In genomic region chr18:2998644-2999043, GRCh38 we compare ENCODE assay signal across 9 cellular contexts. TPM values are rescaled to one million over a fixed set of nuclear protein-coding genes. Genes with fewer than 3 reads are reported as not detected.
DNase-seq lines count a peak whose midpoint lies in the region; ATAC-seq and TF ChIP-seq lines count a peak whose summit lies in the region.
"Had no signal": no experiment of that assay in that cellular context is flagged by ENCODE, and none has a peak within 500 bp of the region (broad histone marks: within the 10 kb centered on the region; RNA-seq: fewer than 3 reads in every experiment).

No MANE protein-coding gene starts in this region.

- ATAC-seq in DND-41 (ENCODE audit: insufficient read depth, low read depth) (peak; percentile 39; the same call in 2 of the 3 replicates), WTC11 (no peak), PC-3 (no peak), HG02798 (IDR thresholded peaks at IDR 0.05; ENCODE audit: poor library complexity, unreplicated experiment) (no peak)

- H3K9ac ChIP-seq in DND-41 (ENCODE audit: low read depth, low read length) (no peak overlapping the region), skeletal muscle satellite cell (ENCODE audit: low read depth, low read length) (no peak overlapping the region), PC-3 (ENCODE audit: low read length) (no peak overlapping the region)

- peaks cover 43% of the 10 kb centered on the region for H3K79me2 ChIP-seq in DND-41 (ENCODE audit: insufficient read depth, low read length)
- peaks cover 5% of the 10 kb centered on the region; the same call in 1 of the 2 replicates for H3K79me2 ChIP-seq in PC-3 (ENCODE audit: low read length)

- peaks cover 20% of the 10 kb centered on the region; the same call in 1 of the 2 replicates for H4K20me1 ChIP-seq in DND-41 (ENCODE audit: insufficient read depth, low read length)
- H4K20me1 ChIP-seq in PC-3 (ENCODE audit: low read length) = peaks cover 7% of the 10 kb centered on the region

- H2AFZ ChIP-seq in DND-41 (ENCODE audit: low read depth, low read length) (no peak overlapping the region), PC-3 (ENCODE audit: low read length) (no peak overlapping the region)

- H3K27me3 ChIP-seq in DND-41 (ENCODE audit: insufficient read depth, low read length, poor library complexity) = no peaks in the 10 kb centered on the region
- no peaks in the 10 kb centered on the region for H3K27me3 ChIP-seq in esophagus squamous epithelium
- H3K27me3 ChIP-seq in skeletal muscle satellite cell (ENCODE audit: control insufficient read depth, insufficient read depth, low read length) = no peaks in the 10 kb centered on the region
- no peaks in the 10 kb centered on the region for H3K27me3 ChIP-seq in PC-3 (ENCODE audit: low read length)

- TF ChIP-seq CTCF in DND-41 (IDR thresholded peaks at IDR 0.05; ENCODE audit: borderline replicate concordance, extremely low read depth, low read length, poor library complexity, severe bottlenecking) = no peak
- TF ChIP-seq CTCF in WTC11 (IDR thresholded peaks at IDR 0.05) = no peak
- no peak for TF ChIP-seq CTCF in esophagus squamous epithelium (IDR thresholded peaks at IDR 0.05)
- no peak for TF ChIP-seq CTCF in PC-3 (conservative IDR thresholded peaks at IDR 0.05; ENCODE audit: low read depth, low read length)

- WGBS in esophagus squamous epithelium, 2 donors = 30 to 39% methylated on average over 3 of the region's 3 CpGs

- H3K27ac Mint-ChIP-seq in WTC11 = peak overlapping the region; percentile 88

- H3K27ac ChIP-seq in DND-41 (ENCODE audit: low read length) (no peak overlapping the region), esophagus squamous epithelium (peak overlapping the region; percentile 52 to 77 (median 70)), PC-3 (ENCODE audit: low read length) (no peak overlapping the region)

- H3F3A ChIP-seq in PC-3 (ENCODE audit: low read length, unreplicated experiment) = no peaks in the 10 kb centered on the region

- no peaks in the 10 kb centered on the region for H3K27me3 Mint-ChIP-seq in WTC11 (ENCODE audit: low read depth)

- peaks cover 30% of the 10 kb centered on the region for H3K36me3 Mint-ChIP-seq in WTC11

- DNase-seq in DND-41 (no peak), WTC11 (ENCODE audit: low spot score) (no peak), esophagus squamous epithelium (lab: John Stamatoyannopoulos, UW) (no peak), PC-3 (no peak), putamen (ENCODE audit: low spot score) (no peak), NCI-H446 (lab: John Stamatoyannopoulos, UW) (no peak)
- DNase-seq: NCI-H446 treated with DMSO at 0.1 percent for 48 hours had no signal

- H3K4me3 Mint-ChIP-seq in WTC11 = no peak overlapping the region

- TF ChIP-seq POLR2A in esophagus squamous epithelium (IDR thresholded peaks at IDR 0.05) = no peak

- H3K9me3 Mint-ChIP-seq in WTC11 = peaks cover 20% of the 10 kb centered on the region

- H3K36me3 ChIP-seq in DND-41 (ENCODE audit: insufficient read depth, low read length) = peaks cover 3% of the 10 kb centered on the region; the same call in 1 of the 2 replicates
- H3K36me3 ChIP-seq in esophagus squamous epithelium = no peaks in the 10 kb centered on the region
- peaks cover 13% of the 10 kb centered on the region for H3K36me3 ChIP-seq in skeletal muscle satellite cell (ENCODE audit: insufficient read depth, low read length)
- no peaks in the 10 kb centered on the region for H3K36me3 ChIP-seq in PC-3 (ENCODE audit: low read depth, low read length)

- H3K4me1 ChIP-seq in DND-41 (ENCODE audit: insufficient read depth, low read length) = peaks cover 5% of the 10 kb centered on the region
- H3K4me1 ChIP-seq in esophagus squamous epithelium = peaks cover 13 to 50% (median 15%) of the 10 kb centered on the region in 3 donors
- H3K4me1 ChIP-seq in skeletal muscle satellite cell (ENCODE audit: control insufficient read depth, insufficient read depth, low read length) = peaks cover 21% of the 10 kb centered on the region
- peaks cover 7% of the 10 kb centered on the region; the same call in 1 of the 2 replicates for H3K4me1 ChIP-seq in PC-3 (ENCODE audit: insufficient read depth, low read length)

- H3K9me3 ChIP-seq in DND-41 (ENCODE audit: insufficient read depth, low read length, severe bottlenecking) = no peaks in the 10 kb centered on the region
- H3K9me3 ChIP-seq in esophagus squamous epithelium = no peaks in the 10 kb centered on the region
- H3K9me3 ChIP-seq in skeletal muscle satellite cell (replicated peaks; ENCODE audit: low read length) = no peaks in the 10 kb centered on the region
- H3K9me3 ChIP-seq in PC-3 (ENCODE audit: low read length) = no peaks in the 10 kb centered on the region

- H3K4me2 ChIP-seq in DND-41 (ENCODE audit: insufficient read depth, low read length) (no peak overlapping the region), skeletal muscle satellite cell (ENCODE audit: low read length) (peak overlapping the region; percentile 26), PC-3 (ENCODE audit: low read length) (no peak overlapping the region)

- no peaks in the 10 kb centered on the region for H3K9me2 ChIP-seq in PC-3 (replicated peaks; ENCODE audit: low read length)

- POLR2A ChIA-PET in WTC11 (lab: Charles Lee) (no interaction called here), PC-3 (lab: Charles Lee; ENCODE audit: unreplicated experiment) (no interaction called here)

- peaks cover 53% of the 10 kb centered on the region for H3K4me1 Mint-ChIP-seq in WTC11

- CTCF ChIA-PET in WTC11 (lab: Charles Lee) = interaction anchor here (0.6 to 2.7 kb wide), 6 partner anchors 13 to 182 kb away, joined by 3 to 8 read pairs (median 6); no protein-coding TSS in a partner anchor
- CTCF ChIA-PET in PC-3 (lab: Charles Lee) = interaction anchor here (0.8 kb wide), 1 partner anchor 64 kb away, joined by 3 read pairs; no protein-coding TSS in a partner anchor

- no TSS peak for BruUV-seq in PC-3 (replicated peaks; lab: Mats Ljungman, UMichigan)

- intact Hi-C loops in esophagus squamous epithelium (cut with DNase I) (no loop called here), PC-3 (cut with micrococcal nuclease) (no loop called here)

- H3K4me3 ChIP-seq in DND-41 (ENCODE audit: low read depth in 1 of 2, low read length in 2 of 2) (no peak overlapping the region), esophagus squamous epithelium (no peak overlapping the region), skeletal muscle satellite cell (ENCODE audit: low read length) (no peak overlapping the region), PC-3 (ENCODE audit: low read length) (no peak overlapping the region)

TF ChIP-seq in WTC11, 78 proteins besides CTCF, POLR2A, EP300 and RAD21 (continues in another document):
- TF ChIP-seq E2F4 (CRISPR knock-in tag; IDR thresholded peaks at IDR 0.05; ENCODE audit: borderline replicate concordance, low read depth) (no peak), NFATC4 (CRISPR knock-in tag; IDR thresholded peaks at IDR 0.05) (no peak), CREM (CRISPR knock-in tag; IDR thresholded peaks at IDR 0.05) (no peak), ZNF219 (CRISPR knock-in tag; IDR thresholded peaks at IDR 0.05; ENCODE audit: borderline replicate concordance) (no peak), ATF1 (CRISPR knock-in tag; IDR thresholded peaks at IDR 0.05) (no peak), AFF4 (CRISPR knock-in tag; IDR thresholded peaks at IDR 0.05; ENCODE audit: borderline replicate concordance) (no peak), RORB (CRISPR knock-in tag; IDR thresholded peaks at IDR 0.05) (no peak), MXD4 (CRISPR knock-in tag; IDR thresholded peaks at IDR 0.05; ENCODE audit: borderline replicate concordance) (no peak), CBFB (CRISPR knock-in tag; IDR thresholded peaks at IDR 0.05; ENCODE audit: low read depth) (no peak), ETV6 (CRISPR knock-in tag; IDR thresholded peaks at IDR 0.05) (no peak)

RNA-seq across cellular contexts. Expression of gene LPIN2, which starts 14.3 kb away (rescaled TPM):
- total RNA-seq in WTC11 (2021) = 10.4 to 12.2 TPM (median 11.8 TPM) in 3 replicates
- total RNA-seq in esophagus squamous epithelium = 10 to 100 TPM in 2 of 4 donors, 1 to 10 TPM in 2; 7.2 to 17.9 (median 12.6) TPM
- total RNA-seq in skeletal muscle satellite cell (2012; rRNA removed) = 15.0 and 19.9 TPM in 2 replicates
- total RNA-seq in PC-3 (2014; rRNA removed) = 9.8 and 10.7 TPM in 2 replicates

Comparison
In these comparisons a context has a peak if more than half of its experiments do, and no peak if none do; other contexts are left out.
1. H3K27ac ChIP-seq: peak in esophagus squamous epithelium (4 of 4); none in DND-41 (single experiment) and PC-3 (single experiment).